In the genomic region with DNA sequence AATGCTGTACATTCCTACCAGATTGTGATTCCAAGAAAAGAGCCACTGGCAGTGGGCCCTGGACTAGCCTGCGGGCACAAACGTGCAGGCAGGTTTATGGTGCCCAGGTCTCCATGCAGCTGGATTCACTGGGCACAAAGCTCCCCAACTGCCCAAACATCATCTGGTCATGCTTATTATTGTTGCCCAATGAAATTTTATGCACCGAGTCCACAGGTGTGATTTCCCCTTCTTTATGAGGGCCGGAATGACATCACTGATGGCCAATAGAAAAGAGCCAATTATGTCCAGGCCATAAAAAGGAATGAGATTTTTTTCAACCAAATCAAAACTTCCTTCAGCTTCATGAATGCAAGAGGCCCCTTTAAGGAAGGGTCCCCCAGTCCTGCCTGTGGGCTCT, we compare ENCODE assay signal across 27 cellular contexts.
"Had no signal": no experiment of that assay in that cellular context is flagged by ENCODE, and none has a peak within 500 bp of the region (broad histone marks: within the 10 kb centered on the region; RNA-seq: fewer than 3 reads in every experiment).

No MANE protein-coding gene starts in this region.

- ATAC-seq: activated CD8-positive, alpha-beta memory T cell treated with anti-CD3 and anti-CD28 coated beads, Interleukin-2, amount 10 ng/mL, durations not matched to agents 7 days and 5 days; K562; Panc1; Right ventricle myocardium inferior; T-cell had no signal

- H3K4me3 ChIP-seq: breast epithelium, K562, SK-N-MC had no signal

- H3K36me3 ChIP-seq: breast epithelium had no signal

- H3K27ac ChIP-seq: breast epithelium, SK-N-MC had no signal

- H3K9me3 ChIP-seq: breast epithelium had no signal

- H3K27me3 ChIP-seq: breast epithelium had no signal

- H3K4me1 ChIP-seq: breast epithelium had no signal

- DNase-seq: activated B cell treated with CpG ODN at 0.5 μM for 24 hours; activated CD4-positive, alpha-beta T cell treated with anti-CD3 and anti-CD28 coated beads for 1 hour; activated CD4-positive, alpha-beta T cell treated with anti-CD3 and anti-CD28 coated beads, Interleukin-2, amount 10 ng/mL, durations not matched to agents 24 days and 14 days; activated CD4-positive, alpha-beta T cell treated with anti-CD3 and anti-CD28 coated beads, Interleukin-2, amount 50 U/mL, for 48 hours; activated CD8-positive, alpha-beta memory T cell treated with anti-CD3 and anti-CD28 coated beads, Interleukin-2, amount 10 ng/mL, durations not matched to agents 7 days and 5 days; activated effector memory CD4-positive, alpha-beta T cell treated with Interleukin-2 at 50 U/mL for 16 hours; activated naive CD4-positive, alpha-beta T cell; activated T-cell treated with anti-CD3 and anti-CD28 coated beads, Interleukin-2, amount 50 U/mL, for 24 hours; aorta; caudate nucleus; Karpas-422; NCI-H1048; NCI-H1694; NCI-H2081 treated with DMSO at 0.1 percent for 48 hours; NCI-H446 treated with DMSO at 0.1 percent for 48 hours; NCI-H526 treated with DMSO at 0.1 percent for 48 hours; NK-92 treated with Interleukin-12 subunit alpha and Interleukin-12 subunit beta, amount 100 ng/mL, for 24 hours; OCI-M1; RPMI8226; T-cell; T-helper 2 cell; T1000 had no signal
